ENCODE assay signal across 2 cellular contexts in genomic region chr20:44603327-44603726, GRCh38.
TF ChIP-seq lines count a peak whose summit lies in the region.

No MANE protein-coding gene starts in this region.

TF ChIP-seq in HCT116, 20 proteins besides CTCF, POLR2A, EP300 and RAD21:
- no peak for TF ChIP-seq CBX3 (IDR thresholded peaks at IDR 0.05; ENCODE audit: low read depth)
- no peak for TF ChIP-seq JUND (IDR thresholded peaks at IDR 0.05)
- TF ChIP-seq, protein P1, sequence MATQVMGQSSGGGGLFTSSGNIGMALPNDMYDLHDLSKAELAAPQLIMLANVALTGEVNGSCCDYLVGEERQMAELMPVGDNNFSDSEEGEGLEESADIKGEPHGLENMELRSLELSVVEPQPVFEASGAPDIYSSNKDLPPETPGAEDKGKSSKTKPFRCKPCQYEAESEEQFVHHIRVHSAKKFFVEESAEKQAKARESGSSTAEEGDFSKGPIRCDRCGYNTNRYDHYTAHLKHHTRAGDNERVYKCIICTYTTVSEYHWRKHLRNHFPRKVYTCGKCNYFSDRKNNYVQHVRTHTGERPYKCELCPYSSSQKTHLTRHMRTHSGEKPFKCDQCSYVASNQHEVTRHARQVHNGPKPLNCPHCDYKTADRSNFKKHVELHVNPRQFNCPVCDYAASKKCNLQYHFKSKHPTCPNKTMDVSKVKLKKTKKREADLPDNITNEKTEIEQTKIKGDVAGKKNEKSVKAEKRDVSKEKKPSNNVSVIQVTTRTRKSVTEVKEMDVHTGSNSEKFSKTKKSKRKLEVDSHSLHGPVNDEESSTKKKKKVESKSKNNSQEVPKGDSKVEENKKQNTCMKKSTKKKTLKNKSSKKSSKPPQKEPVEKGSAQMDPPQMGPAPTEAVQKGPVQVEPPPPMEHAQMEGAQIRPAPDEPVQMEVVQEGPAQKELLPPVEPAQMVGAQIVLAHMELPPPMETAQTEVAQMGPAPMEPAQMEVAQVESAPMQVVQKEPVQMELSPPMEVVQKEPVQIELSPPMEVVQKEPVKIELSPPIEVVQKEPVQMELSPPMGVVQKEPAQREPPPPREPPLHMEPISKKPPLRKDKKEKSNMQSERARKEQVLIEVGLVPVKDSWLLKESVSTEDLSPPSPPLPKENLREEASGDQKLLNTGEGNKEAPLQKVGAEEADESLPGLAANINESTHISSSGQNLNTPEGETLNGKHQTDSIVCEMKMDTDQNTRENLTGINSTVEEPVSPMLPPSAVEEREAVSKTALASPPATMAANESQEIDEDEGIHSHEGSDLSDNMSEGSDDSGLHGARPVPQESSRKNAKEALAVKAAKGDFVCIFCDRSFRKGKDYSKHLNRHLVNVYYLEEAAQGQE (IDR thresholded peaks at IDR 0.05; ENCODE audit: low read depth) = no peak
- TF ChIP-seq EZH2 (IDR thresholded peaks at IDR 0.05) = no peak
- no peak for TF ChIP-seq SRF (IDR thresholded peaks at IDR 0.05; ENCODE audit: low read depth)
- TF ChIP-seq, protein P2, sequence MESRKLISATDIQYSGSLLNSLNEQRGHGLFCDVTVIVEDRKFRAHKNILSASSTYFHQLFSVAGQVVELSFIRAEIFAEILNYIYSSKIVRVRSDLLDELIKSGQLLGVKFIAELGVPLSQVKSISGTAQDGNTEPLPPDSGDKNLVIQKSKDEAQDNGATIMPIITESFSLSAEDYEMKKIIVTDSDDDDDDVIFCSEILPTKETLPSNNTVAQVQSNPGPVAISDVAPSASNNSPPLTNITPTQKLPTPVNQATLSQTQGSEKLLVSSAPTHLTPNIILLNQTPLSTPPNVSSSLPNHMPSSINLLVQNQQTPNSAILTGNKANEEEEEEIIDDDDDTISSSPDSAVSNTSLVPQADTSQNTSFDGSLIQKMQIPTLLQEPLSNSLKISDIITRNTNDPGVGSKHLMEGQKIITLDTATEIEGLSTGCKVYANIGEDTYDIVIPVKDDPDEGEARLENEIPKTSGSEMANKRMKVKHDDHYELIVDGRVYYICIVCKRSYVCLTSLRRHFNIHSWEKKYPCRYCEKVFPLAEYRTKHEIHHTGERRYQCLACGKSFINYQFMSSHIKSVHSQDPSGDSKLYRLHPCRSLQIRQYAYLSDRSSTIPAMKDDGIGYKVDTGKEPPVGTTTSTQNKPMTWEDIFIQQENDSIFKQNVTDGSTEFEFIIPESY (IDR thresholded peaks at IDR 0.05; ENCODE audit: extremely low read depth, insufficient replicate concordance, low read length) = no peak
- no peak for TF ChIP-seq EGR1 (IDR thresholded peaks at IDR 0.05; ENCODE audit: low read depth)
- no peak for TF ChIP-seq SP1 (IDR thresholded peaks at IDR 0.05; ENCODE audit: low read depth)
- no peak for TF ChIP-seq POLR2AphosphoS5 (IDR thresholded peaks at IDR 0.05; ENCODE audit: low read depth, low read length)
- no peak for TF ChIP-seq ELF1 (IDR thresholded peaks at IDR 0.05; ENCODE audit: borderline replicate concordance, low read depth)
- no peak for TF ChIP-seq MAX (IDR thresholded peaks at IDR 0.05)
- TF ChIP-seq YY1 (IDR thresholded peaks at IDR 0.05; ENCODE audit: extremely low read depth, insufficient replicate concordance, low read depth, low read length) = no peak
- no peak for TF ChIP-seq CEBPB (IDR thresholded peaks at IDR 0.05; ENCODE audit: low read depth)
- no peak for TF ChIP-seq ZNF274 (IDR thresholded peaks at IDR 0.05; ENCODE audit: low read depth, low read length)

TF ChIP-seq in K562, 482 proteins besides CTCF, POLR2A, EP300 and RAD21:
- TF ChIP-seq TCFL5 (CRISPR knock-in tag; conservative IDR thresholded peaks at IDR 0.05) (no peak), ZNF316 (IDR thresholded peaks at IDR 0.05) (no peak), CBX8 (IDR thresholded peaks at IDR 0.05; ENCODE audit: borderline replicate concordance, extremely low read depth, low read depth, low read length, poor library complexity, severe bottlenecking) (no peak)
- TF ChIP-seq, protein P1 (CRISPR knock-in tag; IDR thresholded peaks at IDR 0.05; ENCODE audit: low read depth) = no peak
